Comparison of ENCODE assay signal across 33 cellular contexts in the genomic region with DNA sequence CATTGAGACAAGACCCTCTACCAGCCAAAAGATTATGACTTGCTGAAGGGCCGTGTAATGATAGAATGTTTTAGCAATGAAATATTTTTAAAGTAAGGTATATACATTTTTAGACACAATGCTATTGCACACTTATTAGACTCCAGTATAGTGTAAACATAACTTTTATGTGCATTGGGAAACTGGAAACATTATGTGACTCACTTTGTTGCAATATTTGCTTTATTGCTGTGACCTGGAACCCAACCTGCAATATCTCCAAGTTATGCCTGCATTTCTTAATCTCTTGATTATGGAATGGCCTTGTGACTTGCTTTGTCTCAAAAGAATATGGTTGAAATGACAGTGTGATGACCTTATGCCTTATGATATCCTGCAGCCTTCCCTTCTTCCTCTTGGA.
"Had no signal": no experiment of that assay in that cellular context is flagged by ENCODE, and none has a peak within 500 bp of the region (broad histone marks: within the 10 kb centered on the region; RNA-seq: fewer than 3 reads in every experiment).

No MANE protein-coding gene starts in this region.

- H3K36me3 ChIP-seq: adrenal gland, ascending aorta, brain microvascular endothelial cell, breast epithelium, cardiac muscle cell had no signal

- ATAC-seq: activated naive CD4-positive, alpha-beta T cell treated with anti-CD3 and anti-CD28 coated beads, Interleukin-2, amount 50 U/mL, for 72 hours; activated naive CD8-positive, alpha-beta T cell treated with anti-CD3 and anti-CD28 coated beads, Interleukin-2, amount 50 U/mL, for 24 hours; activated T-cell treated with anti-CD3 and anti-CD28 coated beads, Interleukin-2, amount 50 U/mL, for 4 hours; activated T-cell treated with anti-CD3 and anti-CD28 coated beads, Interleukin-2, amount 50 U/mL, for 72 hours; activated T-helper 17 cell treated with anti-CD3 and anti-CD28 coated beads, Interleukin-2, amount 50 U/mL, for 72 hours; body of pancreas had no signal

- H3K9me3 ChIP-seq: adrenal gland, ascending aorta had no signal

- DNase-seq: activated effector memory CD4-positive, alpha-beta T cell treated with anti-CD3 and anti-CD28 coated beads, Interleukin-2, amount 50 U/mL, for 16 hours; activated effector memory CD4-positive, alpha-beta T cell treated with Interleukin-2 at 50 U/mL for 16 hours; activated gamma-delta T cell; activated gamma-delta T cell treated with Interleukin-2 at 50 U/mL for 16 hours; activated naive CD4-positive, alpha-beta T cell; activated naive CD4-positive, alpha-beta T cell treated with anti-CD3 and anti-CD28 coated beads for 36 hours; activated naive CD4-positive, alpha-beta T cell treated with anti-CD3 and anti-CD28 coated beads, Interleukin-2, amount 10 ng/mL, durations not matched to agents 7 days and 5 days; activated naive CD4-positive, alpha-beta T cell treated with anti-CD3 and anti-CD28 coated beads, Interleukin-2, amount 50 U/mL, for 16 hours; activated naive CD4-positive, alpha-beta T cell treated with Interleukin-2 at 50 U/mL for 16 hours; activated naive CD8-positive, alpha-beta T cell treated with anti-CD3 and anti-CD28 coated beads for 36 hours; activated naive CD8-positive, alpha-beta T cell treated with anti-CD3 and anti-CD28 coated beads, Interleukin-2, amount 10 ng/mL, durations not matched to agents 7 days and 5 days; activated naive CD8-positive, alpha-beta T cell treated with anti-CD3 and anti-CD28 coated beads, Interleukin-2, amount 50 U/mL, for 24 hours; activated T-cell treated with anti-CD3 and anti-CD28 coated beads, Interleukin-2, amount 50 U/mL, for 1 hour; activated T-cell treated with anti-CD3 and anti-CD28 coated beads, Interleukin-2, amount 50 U/mL, for 24 hours; activated T-cell treated with anti-CD3 and anti-CD28 coated beads, Interleukin-2, amount 50 U/mL, for 4 hours; activated T-cell treated with anti-CD3 and anti-CD28 coated beads, Interleukin-2, amount 50 U/mL, for 48 hours; activated T-cell treated with anti-CD3 and anti-CD28 coated beads, Interleukin-2, amount 50 U/mL, for 72 hours; adrenal gland; amniotic stem cell; amygdala; anterior cingulate cortex; aorta; body of pancreas; brain microvascular endothelial cell; caudate nucleus; central memory CD4-positive, alpha-beta T cell; cerebellar nuclear complex had no signal

- H3K27me3 ChIP-seq: adrenal gland, ascending aorta, body of pancreas, brain microvascular endothelial cell, breast epithelium, cardiac muscle cell had no signal

- H3K4me1 ChIP-seq: adrenal gland, ascending aorta, body of pancreas, breast epithelium had no signal

- H3K4me3 ChIP-seq: adrenal gland, ascending aorta, body of pancreas, breast epithelium, cardiac muscle cell had no signal

- H3K27ac ChIP-seq: adrenal gland, ascending aorta, body of pancreas, brain microvascular endothelial cell, breast epithelium, cardiac muscle cell had no signal

- FAIRE-seq: astrocyte had no signal
